Comparison of ENCODE assay signal across 8 cellular contexts in genomic region chr12:57088442-57089258, GRCh38. TPM values are rescaled to one million over a fixed set of nuclear protein-coding genes. Genes with fewer than 3 reads are reported as not detected.
DNase-seq lines count a peak whose midpoint lies in the region; ATAC-seq and TF ChIP-seq lines count a peak whose summit lies in the region.

A gene with protein sequence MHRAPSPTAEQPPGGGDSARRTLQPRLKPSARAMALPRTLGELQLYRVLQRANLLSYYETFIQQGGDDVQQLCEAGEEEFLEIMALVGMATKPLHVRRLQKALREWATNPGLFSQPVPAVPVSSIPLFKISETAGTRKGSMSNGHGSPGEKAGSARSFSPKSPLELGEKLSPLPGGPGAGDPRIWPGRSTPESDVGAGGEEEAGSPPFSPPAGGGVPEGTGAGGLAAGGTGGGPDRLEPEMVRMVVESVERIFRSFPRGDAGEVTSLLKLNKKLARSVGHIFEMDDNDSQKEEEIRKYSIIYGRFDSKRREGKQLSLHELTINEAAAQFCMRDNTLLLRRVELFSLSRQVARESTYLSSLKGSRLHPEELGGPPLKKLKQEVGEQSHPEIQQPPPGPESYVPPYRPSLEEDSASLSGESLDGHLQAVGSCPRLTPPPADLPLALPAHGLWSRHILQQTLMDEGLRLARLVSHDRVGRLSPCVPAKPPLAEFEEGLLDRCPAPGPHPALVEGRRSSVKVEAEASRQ (plus strand): TSS chr12:57089114. CDS start chr12:57089272, 158 bp downstream.

- ATAC-seq in HG03378 (IDR thresholded peaks at IDR 0.05; ENCODE audit: unreplicated experiment) = peak; percentile 38

- TF ChIP-seq CTCF in chondrocyte (IDR thresholded peaks at IDR 0.05) = peak; percentile 0

- TF ChIP-seq POLR2A in GM19099 (IDR thresholded peaks at IDR 0.05; ENCODE audit: extremely low read depth, insufficient read length, low read depth) = peak; percentile 51

- peak within 1 kb of the TSS; percentile 99 for H3K27ac Mint-ChIP-seq in chondrocyte (ENCODE audit: unreplicated experiment)

- DNase-seq in AML-193 (lab: John Stamatoyannopoulos, UW) = peak; percentile 94
- DNase-seq in NCI-H510A (lab: John Stamatoyannopoulos, UW) = peak; percentile 87
- DNase-seq in activated CD4-positive, alpha-beta T cell treated with anti-CD3 and anti-CD28 coated beads for 24 hours (ENCODE audit: low read depth in 2 of 2) = peak; percentile 77 to 88
- no peak for DNase-seq in chondrocyte (ENCODE audit: low spot score)
- DNase-seq in kidney tubule cell (ENCODE audit: low spot score) = peak; percentile 96
- peak; percentile 83 to 85 for DNase-seq in stimulated activated CD4-positive, alpha-beta T cell treated with anti-CD3 and anti-CD28 coated beads, Interleukin-15, amount 100 ng/mL, for 48 hours (ENCODE audit: low read depth in 2 of 2)

- no peaks in the 10 kb centered on the region for H3K9me3 Mint-ChIP-seq in chondrocyte (ENCODE audit: low read depth)

- peaks cover 11% of the 10 kb centered on the region for H3K36me3 Mint-ChIP-seq in chondrocyte (ENCODE audit: low read depth)

- H3K4me3 Mint-ChIP-seq in chondrocyte (ENCODE audit: unreplicated experiment) = peak within 1 kb of the TSS; percentile 92

- H3K27me3 Mint-ChIP-seq in chondrocyte (ENCODE audit: low read depth) = no peaks in the 10 kb centered on the region

- peaks cover 56% of the 10 kb centered on the region for H3K4me1 Mint-ChIP-seq in chondrocyte (ENCODE audit: low read depth)

RNA-seq across cellular contexts. Expression of the gene that starts here (rescaled TPM):
- total RNA-seq in chondrocyte = 30.7 to 32.5 TPM (median 31.1 TPM) in 3 replicates
